ENCODE assay signal across 3 cellular contexts in the genomic region with DNA sequence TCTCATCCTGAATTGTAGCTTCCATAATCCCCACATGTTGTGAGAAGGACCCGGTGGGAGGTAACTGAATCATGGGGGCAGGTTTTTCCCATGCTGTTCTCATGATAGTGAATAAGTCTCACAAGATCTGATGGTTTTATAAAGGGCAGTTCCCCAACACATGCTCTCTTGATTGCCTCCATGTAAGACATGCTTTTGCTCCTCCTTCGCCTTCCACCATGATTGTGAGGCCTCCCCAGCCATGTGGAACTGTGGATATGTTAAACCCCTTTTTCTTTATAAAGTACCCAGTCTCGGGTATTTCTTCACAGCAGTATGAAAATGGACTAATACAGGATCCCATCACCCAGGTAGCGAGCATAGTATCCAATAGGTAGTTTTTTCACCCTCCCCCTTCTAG. TPM values are rescaled to one million over a fixed set of nuclear protein-coding genes. Genes with fewer than 3 reads are reported as not detected.
"Had no signal": no experiment of that assay in that cellular context is flagged by ENCODE, and none has a peak within 500 bp of the region (broad histone marks: within the 10 kb centered on the region; RNA-seq: fewer than 3 reads in every experiment).

No MANE protein-coding gene starts in this region.

RNA-seq across cellular contexts. Expression of a gene that starts 43.2 kb away (rescaled TPM):
- total RNA-seq: GM23248, GM23338, H1 had no signal
- polyA plus RNA-seq: GM23248, GM23338 had no signal
